In the genomic region with DNA sequence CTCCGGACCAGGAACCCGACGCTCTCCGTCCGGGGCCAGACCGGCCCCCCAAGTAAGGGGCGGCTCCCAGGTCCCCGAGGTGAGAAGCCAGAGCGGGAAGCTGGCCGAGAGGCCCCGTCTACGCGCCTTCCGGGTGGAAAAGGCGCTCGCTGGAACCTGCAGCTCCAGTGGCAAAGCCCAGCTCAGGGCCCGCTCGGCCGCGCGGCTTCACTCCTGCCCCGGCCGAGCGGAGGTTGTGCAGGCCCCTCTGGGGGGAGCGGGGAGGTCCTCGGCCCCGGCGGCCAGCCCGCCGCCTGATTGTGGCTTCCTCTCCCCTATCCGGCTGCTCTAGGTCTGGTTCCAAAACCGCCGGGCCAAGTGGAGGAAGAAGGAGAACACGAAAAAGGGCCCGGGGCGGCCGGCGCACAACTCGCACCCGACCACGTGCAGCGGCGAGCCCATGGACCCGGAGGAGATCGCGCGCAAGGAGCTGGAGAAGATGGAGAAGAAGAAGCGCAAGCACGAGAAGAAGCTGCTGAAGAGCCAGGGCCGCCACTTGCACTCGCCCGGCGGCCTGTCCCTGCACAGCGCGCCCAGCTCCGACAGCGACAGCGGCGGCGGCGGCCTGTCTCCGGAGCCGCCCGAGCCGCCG, we compare ENCODE assay signal across 16 cellular contexts. TPM values are rescaled to one million over a fixed set of nuclear protein-coding genes. Genes with fewer than 3 reads are reported as not detected.
DNase-seq lines count a peak whose midpoint lies in the region; ATAC-seq and TF ChIP-seq lines count a peak whose summit lies in the region.
"Had no signal": no experiment of that assay in that cellular context is flagged by ENCODE, and none has a peak within 500 bp of the region (broad histone marks: within the 10 kb centered on the region; RNA-seq: fewer than 3 reads in every experiment).

No MANE protein-coding gene starts in this region.

- 7% methylated on average over 28 of the region's 66 CpGs for WGBS in SK-N-SH (ENCODE audit: low lambda C conversion rate)

- H3F3A ChIP-seq in SK-N-SH (replicated peaks; ENCODE audit: insufficient read depth) (peaks cover 12% of the 10 kb centered on the region), GM23338 (replicated peaks; ENCODE audit: low read depth) (peaks cover 35% of the 10 kb centered on the region)

- POLR2A ChIA-PET in SK-N-SH (lab: Yijun Ruan, JAX): no interaction called here

- ATAC-seq in SK-N-SH treated with all-trans-retinoic acid at 6 μM for 48 hours (no peak; the same call in 2 of the 3 replicates), GM23338 (peak; percentile 1), GM21381 (IDR thresholded peaks at IDR 0.05; ENCODE audit: unreplicated experiment) (no peak), HG02642 (IDR thresholded peaks at IDR 0.05; ENCODE audit: poor library complexity, unreplicated experiment) (no peak)

- H3K4me1 Mint-ChIP-seq in GM23338 (peaks cover 37% of the 10 kb centered on the region), nephron progenitor cell (peaks cover 46% of the 10 kb centered on the region)
- H3K4me1 Mint-ChIP-seq in activated naive CD8-positive, alpha-beta T cell (ENCODE audit: low read depth): peaks cover 36% of the 10 kb centered on the region

- TF ChIP-seq CTCF in SK-N-SH (IDR thresholded peaks at IDR 0.05) (no peak), GM23338 (conservative IDR thresholded peaks at IDR 0.05; ENCODE audit: low read depth in 2 of 2) (no peak), nephron progenitor cell (IDR thresholded peaks at IDR 0.05) (no peak)

- H3K4me2 ChIP-seq in SK-N-SH (no peak overlapping the region), GM23338 (peak overlapping the region; percentile 80)

- H3K27me3 ChIP-seq in SK-N-SH (ENCODE audit: insufficient read depth): peaks cover 86% of the 10 kb centered on the region
- H3K27me3 ChIP-seq in GM23338 (ENCODE audit: insufficient read depth): peaks cover 95% of the 10 kb centered on the region

- H3K27me3 Mint-ChIP-seq in GM23338 (ENCODE audit: insufficient read depth, low read depth, poor library complexity): peaks cover 84% of the 10 kb centered on the region
- peaks cover 32% of the 10 kb centered on the region for H3K27me3 Mint-ChIP-seq in activated naive CD8-positive, alpha-beta T cell
- peaks cover 89% of the 10 kb centered on the region for H3K27me3 Mint-ChIP-seq in nephron progenitor cell (ENCODE audit: low read depth, poor library complexity)

- no peaks in the 10 kb centered on the region for H3K9me3 ChIP-seq in SK-N-SH
- H3K9me3 ChIP-seq: colonic mucosa, upper lobe of left lung had no signal

- H3K79me2 ChIP-seq in SK-N-SH (ENCODE audit: insufficient read depth) (no peaks in the 10 kb centered on the region), GM23338 (replicated peaks; ENCODE audit: insufficient read depth) (no peaks in the 10 kb centered on the region)
- H3K79me2 ChIP-seq: parathyroid adenoma had no signal

- H3K9me3 Mint-ChIP-seq in GM23338 (peaks cover 5% of the 10 kb centered on the region), nephron progenitor cell (no peaks in the 10 kb centered on the region)
- no peaks in the 10 kb centered on the region for H3K9me3 Mint-ChIP-seq in activated naive CD8-positive, alpha-beta T cell (ENCODE audit: low read depth)

- CTCF ChIA-PET in SK-N-SH (lab: Yijun Ruan, JAX): interaction anchor here (0.9 to 2.9 kb wide), 9 partner anchors 9 to 327 kb away, joined by 3 to 29 read pairs (median 3); no protein-coding TSS in a partner anchor

- peaks cover 67% of the 10 kb centered on the region for H4K20me1 ChIP-seq in SK-N-SH (ENCODE audit: insufficient read depth)
- peaks cover 17% of the 10 kb centered on the region; the same call in 1 of the 2 replicates for H4K20me1 ChIP-seq in GM23338 (replicated peaks; ENCODE audit: insufficient read depth)

- H3K36me3 ChIP-seq in SK-N-SH (replicated peaks in 1 of 2; ENCODE audit: control insufficient read depth in 1 of 2, insufficient read depth in 2 of 2, low read length in 1 of 2) (no peaks in the 10 kb centered on the region), GM23338 (ENCODE audit: insufficient read depth) (no peaks in the 10 kb centered on the region)
- H3K36me3 ChIP-seq: colonic mucosa, upper lobe of left lung had no signal

- H3K4me3 ChIP-seq in SK-N-SH (ENCODE audit: low read depth in 2 of 2, low read length in 1 of 2) (no peak overlapping the region), GM23338 (peak overlapping the region; percentile 49)
- H3K4me3 ChIP-seq: colonic mucosa, lung, upper lobe of left lung had no signal

- TF ChIP-seq RAD21 in SK-N-SH (IDR thresholded peaks at IDR 0.05; ENCODE audit: low read length): no peak

- DNase-seq in SK-N-SH (no peak), GM23338 (ENCODE audit: low spot score) (peak; percentile 63), nephron progenitor cell (peak; percentile 44), SW480 (ENCODE audit: low spot score) (no peak)
- DNase-seq: activated CD4-positive, alpha-beta T cell treated with anti-CD3 and anti-CD28 coated beads for 1 hour; colonic mucosa; NCI-H1417 treated with DMSO at 0.1 percent for 48 hours had no signal

- H3K27ac ChIP-seq in SK-N-SH (ENCODE audit: low read depth in 2 of 2, low read length in 1 of 2): no peak overlapping the region
- H3K27ac ChIP-seq in GM23338 (ENCODE audit: low read depth): no peak overlapping the region
- H3K27ac ChIP-seq: colonic mucosa, parathyroid adenoma, upper lobe of left lung had no signal

- H3K27ac Mint-ChIP-seq in GM23338 (no peak overlapping the region), nephron progenitor cell (no peak overlapping the region)
- H3K27ac Mint-ChIP-seq in activated naive CD8-positive, alpha-beta T cell: no peak overlapping the region

- no peak for TF ChIP-seq EP300 in SK-N-SH (IDR thresholded peaks at IDR 0.05; ENCODE audit: borderline replicate concordance in 1 of 2, low read depth in 1 of 2, low read length in 1 of 2)

- H3K4me3 Mint-ChIP-seq in GM23338: peak overlapping the region; percentile 60
- H3K4me3 Mint-ChIP-seq in activated naive CD8-positive, alpha-beta T cell: peak overlapping the region; percentile 54
- peak overlapping the region; percentile 81 for H3K4me3 Mint-ChIP-seq in nephron progenitor cell

- H3K9me2 ChIP-seq in SK-N-SH (no peaks in the 10 kb centered on the region), GM23338 (ENCODE audit: insufficient read depth) (no peaks in the 10 kb centered on the region)

- H3K9ac ChIP-seq in SK-N-SH: no peak overlapping the region
- H3K9ac ChIP-seq: parathyroid adenoma had no signal

- H2AFZ ChIP-seq in SK-N-SH (ENCODE audit: low read depth): no peak overlapping the region
- peak overlapping the region; percentile 18; the same call in 1 of the 2 replicates for H2AFZ ChIP-seq in GM23338
- H2AFZ ChIP-seq: parathyroid adenoma had no signal

- H3K36me3 Mint-ChIP-seq in GM23338 (ENCODE audit: low read depth) (peaks cover 3% of the 10 kb centered on the region; the same call in 1 of the 3 replicates), nephron progenitor cell (ENCODE audit: low read depth) (no peaks in the 10 kb centered on the region)
- no peaks in the 10 kb centered on the region for H3K36me3 Mint-ChIP-seq in activated naive CD8-positive, alpha-beta T cell

- H3K4me1 ChIP-seq in SK-N-SH (ENCODE audit: control insufficient read depth in 1 of 2, insufficient read depth in 2 of 2, low read depth in 1 of 2, low read length in 1 of 2) (no peaks in the 10 kb centered on the region), GM23338 (ENCODE audit: insufficient read depth) (peaks cover 50% of the 10 kb centered on the region)
- H3K4me1 ChIP-seq: colonic mucosa, parathyroid adenoma had no signal

TF ChIP-seq in SK-N-SH, 30 proteins besides CTCF, POLR2A, EP300 and RAD21:
- TF ChIP-seq TAF1 (IDR thresholded peaks at IDR 0.05; ENCODE audit: borderline replicate concordance, low read depth, low read length) (no peak), EZH2phosphoT487 (IDR thresholded peaks at IDR 0.05; ENCODE audit: borderline replicate concordance, low read depth) (peak; percentile 87; the same call in 1 of the 2 replicates)

TF ChIP-seq in SK-N-SH treated with all-trans-retinoic acid at 6 μM for 48 hours, 23 proteins besides CTCF, POLR2A, EP300 and RAD21 (continues in another document):
- TF ChIP-seq, protein P1, sequence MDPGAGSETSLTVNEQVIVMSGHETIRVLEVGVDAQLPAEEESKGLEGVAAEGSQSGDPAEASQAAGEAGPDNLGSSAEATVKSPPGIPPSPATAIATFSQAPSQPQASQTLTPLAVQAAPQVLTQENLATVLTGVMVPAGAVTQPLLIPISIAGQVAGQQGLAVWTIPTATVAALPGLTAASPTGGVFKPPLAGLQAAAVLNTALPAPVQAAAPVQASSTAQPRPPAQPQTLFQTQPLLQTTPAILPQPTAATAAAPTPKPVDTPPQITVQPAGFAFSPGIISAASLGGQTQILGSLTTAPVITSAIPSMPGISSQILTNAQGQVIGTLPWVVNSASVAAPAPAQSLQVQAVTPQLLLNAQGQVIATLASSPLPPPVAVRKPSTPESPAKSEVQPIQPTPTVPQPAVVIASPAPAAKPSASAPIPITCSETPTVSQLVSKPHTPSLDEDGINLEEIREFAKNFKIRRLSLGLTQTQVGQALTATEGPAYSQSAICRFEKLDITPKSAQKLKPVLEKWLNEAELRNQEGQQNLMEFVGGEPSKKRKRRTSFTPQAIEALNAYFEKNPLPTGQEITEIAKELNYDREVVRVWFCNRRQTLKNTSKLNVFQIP (CRISPR knock-in tag; IDR thresholded peaks at IDR 0.05; ENCODE audit: borderline replicate concordance, low read depth): no peak
- no peak for TF ChIP-seq ZC3H10 (CRISPR knock-in tag; IDR thresholded peaks at IDR 0.05)

TF ChIP-seq in GM23338, 12 proteins besides CTCF, POLR2A, EP300 and RAD21:
- TF ChIP-seq EZH2 (IDR thresholded peaks at IDR 0.05; ENCODE audit: low read depth, unreplicated experiment) (peak; percentile 98), EZH2phosphoT487 (IDR thresholded peaks at IDR 0.05; ENCODE audit: unreplicated experiment) (peak; percentile 99), POLR2AphosphoS5 (IDR thresholded peaks at IDR 0.05; ENCODE audit: low read depth) (no peak)

RNA-seq across cellular contexts. Expression of a gene that starts 2.9 kb away (rescaled TPM):
- not detected in 2 replicates for polyA plus RNA-seq in SK-N-SH (2012; rRNA removed)
- polyA plus RNA-seq in SK-N-SH (2012; cell fraction: cytosol; rRNA removed): not detected in 2 replicates
- polyA plus RNA-seq in SK-N-SH (2012; cell fraction: nucleus; rRNA removed): not detected in 2 replicates
- total RNA-seq in GM23338 (2014; rRNA removed; shearing (Covaris generic)): not detected in 2 replicates
- not detected in 2 replicates for polyA plus RNA-seq in GM23338 (2016; fragmentation: Nextera tagmentation; extraction: Ambion mirVana)
- total RNA-seq: colonic mucosa, fibroblast of lung, lung, SK-MEL-5, upper lobe of left lung had no signal
- polyA plus RNA-seq: fibroblast of lung, lung had no signal

Comparison
In these comparisons a context has a peak if more than half of its experiments do, and no peak if none do; other contexts are left out.
1. DNase-seq: peak in GM23338 (single experiment) and nephron progenitor cell (single experiment); none in SK-N-SH (single experiment) and SW480 (single experiment).
2. Peak in every context shown above with its lines, with median percentiles within 50 percentile points of each other: H3K4me3 Mint-ChIP-seq.